ENCODE assay signal across 8 cellular contexts in genomic region chr9:61856283-61856682, GRCh38.
DNase-seq lines count a peak whose midpoint lies in the region; ATAC-seq and TF ChIP-seq lines count a peak whose summit lies in the region.
"Not testable (repeated sequence)": the region's sequence is repeated elsewhere in the genome, so short reads cannot be mapped to it uniquely, and the experiment has no call there.

No MANE protein-coding gene starts in this region.

- H3K9me3 Mint-ChIP-seq in activated CD4-positive, alpha-beta T cell treated with anti-CD3 and anti-CD28 coated beads for 36 hours (ENCODE audit: low read depth); natural killer cell: not testable (repeated sequence)

- not testable (repeated sequence) for DNase-seq in activated CD4-positive, alpha-beta T cell treated with anti-CD3 and anti-CD28 coated beads for 36 hours; Right ventricle myocardium inferior (ENCODE audit: missing footprints); natural killer cell

- H3K27me3 Mint-ChIP-seq in activated CD4-positive, alpha-beta T cell treated with anti-CD3 and anti-CD28 coated beads for 36 hours; natural killer cell (ENCODE audit: low read depth in 2 of 2): not testable (repeated sequence)

- peak; percentile 85 for ATAC-seq in GM18498 (IDR thresholded peaks at IDR 0.05; ENCODE audit: unreplicated experiment)
- ATAC-seq in GM19395 (IDR thresholded peaks at IDR 0.05; ENCODE audit: unreplicated experiment) = peak; percentile 68
- ATAC-seq in GM21717 (IDR thresholded peaks at IDR 0.05; ENCODE audit: unreplicated experiment) = peak; percentile 91
- peak; percentile 74 for ATAC-seq in HG02885 (IDR thresholded peaks at IDR 0.05; ENCODE audit: poor library complexity, unreplicated experiment)
- ATAC-seq in HG03378 (IDR thresholded peaks at IDR 0.05; ENCODE audit: unreplicated experiment) = peak; percentile 52
- peak; percentile 86 for ATAC-seq in activated CD4-positive, alpha-beta T cell treated with anti-CD3 and anti-CD28 coated beads for 36 hours
- peak; percentile 95 for ATAC-seq in Right ventricle myocardium inferior
- ATAC-seq in natural killer cell = peak; percentile 58 to 76 (median 73)

- POLR2A ChIA-PET in activated CD4-positive, alpha-beta T cell treated with anti-CD3 and anti-CD28 coated beads for 36 hours (lab: Charles Lee) = not testable (repeated sequence)

- H3K4me1 Mint-ChIP-seq in activated CD4-positive, alpha-beta T cell treated with anti-CD3 and anti-CD28 coated beads for 36 hours; natural killer cell: not testable (repeated sequence)

- TF ChIP-seq CTCF in natural killer cell (IDR thresholded peaks at IDR 0.05) = not testable (repeated sequence)

- not testable (repeated sequence) for H3K4me3 Mint-ChIP-seq in activated CD4-positive, alpha-beta T cell treated with anti-CD3 and anti-CD28 coated beads for 36 hours; natural killer cell

- CTCF ChIA-PET in activated CD4-positive, alpha-beta T cell treated with anti-CD3 and anti-CD28 coated beads for 36 hours (lab: Charles Lee) = not testable (repeated sequence)

- not testable (repeated sequence) for H3K36me3 Mint-ChIP-seq in activated CD4-positive, alpha-beta T cell treated with anti-CD3 and anti-CD28 coated beads for 36 hours (ENCODE audit: low read depth); natural killer cell

- H3K27ac Mint-ChIP-seq in activated CD4-positive, alpha-beta T cell treated with anti-CD3 and anti-CD28 coated beads for 36 hours; natural killer cell: not testable (repeated sequence)

- intact Hi-C loops in activated CD4-positive, alpha-beta T cell treated with anti-CD3 and anti-CD28 coated beads for 36 hours (cut with DNase I, micrococcal nuclease); Right ventricle myocardium inferior (cut with DNase I); natural killer cell (cut with micrococcal nuclease): not testable (repeated sequence)
